ENCODE assay signal across 1 cellular context in the genomic region with DNA sequence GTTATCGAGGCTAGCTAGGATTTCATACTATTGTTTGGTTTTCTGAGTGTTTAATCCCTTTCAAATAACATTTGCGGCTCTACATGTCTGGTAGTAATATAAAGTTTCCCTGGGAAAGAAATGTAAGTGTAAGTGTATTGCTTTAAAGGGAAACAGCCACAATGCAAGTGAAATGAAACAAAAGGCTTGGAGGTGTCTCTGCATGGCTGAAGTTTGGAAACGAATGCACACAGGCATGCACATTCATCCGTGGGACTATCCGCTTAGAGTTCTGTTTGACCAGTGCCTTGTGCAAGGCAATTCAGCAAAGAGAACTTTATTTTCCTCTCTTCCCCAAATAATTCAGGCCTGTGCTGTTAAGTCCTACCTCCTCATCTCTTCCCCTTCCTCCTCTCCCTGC.
TF ChIP-seq lines count a peak whose summit lies in the region.

No MANE protein-coding gene starts in this region.

TF ChIP-seq in GM23338, 12 proteins besides CTCF, POLR2A, EP300 and RAD21 (continued from another document):
- TF ChIP-seq, protein P1, sequence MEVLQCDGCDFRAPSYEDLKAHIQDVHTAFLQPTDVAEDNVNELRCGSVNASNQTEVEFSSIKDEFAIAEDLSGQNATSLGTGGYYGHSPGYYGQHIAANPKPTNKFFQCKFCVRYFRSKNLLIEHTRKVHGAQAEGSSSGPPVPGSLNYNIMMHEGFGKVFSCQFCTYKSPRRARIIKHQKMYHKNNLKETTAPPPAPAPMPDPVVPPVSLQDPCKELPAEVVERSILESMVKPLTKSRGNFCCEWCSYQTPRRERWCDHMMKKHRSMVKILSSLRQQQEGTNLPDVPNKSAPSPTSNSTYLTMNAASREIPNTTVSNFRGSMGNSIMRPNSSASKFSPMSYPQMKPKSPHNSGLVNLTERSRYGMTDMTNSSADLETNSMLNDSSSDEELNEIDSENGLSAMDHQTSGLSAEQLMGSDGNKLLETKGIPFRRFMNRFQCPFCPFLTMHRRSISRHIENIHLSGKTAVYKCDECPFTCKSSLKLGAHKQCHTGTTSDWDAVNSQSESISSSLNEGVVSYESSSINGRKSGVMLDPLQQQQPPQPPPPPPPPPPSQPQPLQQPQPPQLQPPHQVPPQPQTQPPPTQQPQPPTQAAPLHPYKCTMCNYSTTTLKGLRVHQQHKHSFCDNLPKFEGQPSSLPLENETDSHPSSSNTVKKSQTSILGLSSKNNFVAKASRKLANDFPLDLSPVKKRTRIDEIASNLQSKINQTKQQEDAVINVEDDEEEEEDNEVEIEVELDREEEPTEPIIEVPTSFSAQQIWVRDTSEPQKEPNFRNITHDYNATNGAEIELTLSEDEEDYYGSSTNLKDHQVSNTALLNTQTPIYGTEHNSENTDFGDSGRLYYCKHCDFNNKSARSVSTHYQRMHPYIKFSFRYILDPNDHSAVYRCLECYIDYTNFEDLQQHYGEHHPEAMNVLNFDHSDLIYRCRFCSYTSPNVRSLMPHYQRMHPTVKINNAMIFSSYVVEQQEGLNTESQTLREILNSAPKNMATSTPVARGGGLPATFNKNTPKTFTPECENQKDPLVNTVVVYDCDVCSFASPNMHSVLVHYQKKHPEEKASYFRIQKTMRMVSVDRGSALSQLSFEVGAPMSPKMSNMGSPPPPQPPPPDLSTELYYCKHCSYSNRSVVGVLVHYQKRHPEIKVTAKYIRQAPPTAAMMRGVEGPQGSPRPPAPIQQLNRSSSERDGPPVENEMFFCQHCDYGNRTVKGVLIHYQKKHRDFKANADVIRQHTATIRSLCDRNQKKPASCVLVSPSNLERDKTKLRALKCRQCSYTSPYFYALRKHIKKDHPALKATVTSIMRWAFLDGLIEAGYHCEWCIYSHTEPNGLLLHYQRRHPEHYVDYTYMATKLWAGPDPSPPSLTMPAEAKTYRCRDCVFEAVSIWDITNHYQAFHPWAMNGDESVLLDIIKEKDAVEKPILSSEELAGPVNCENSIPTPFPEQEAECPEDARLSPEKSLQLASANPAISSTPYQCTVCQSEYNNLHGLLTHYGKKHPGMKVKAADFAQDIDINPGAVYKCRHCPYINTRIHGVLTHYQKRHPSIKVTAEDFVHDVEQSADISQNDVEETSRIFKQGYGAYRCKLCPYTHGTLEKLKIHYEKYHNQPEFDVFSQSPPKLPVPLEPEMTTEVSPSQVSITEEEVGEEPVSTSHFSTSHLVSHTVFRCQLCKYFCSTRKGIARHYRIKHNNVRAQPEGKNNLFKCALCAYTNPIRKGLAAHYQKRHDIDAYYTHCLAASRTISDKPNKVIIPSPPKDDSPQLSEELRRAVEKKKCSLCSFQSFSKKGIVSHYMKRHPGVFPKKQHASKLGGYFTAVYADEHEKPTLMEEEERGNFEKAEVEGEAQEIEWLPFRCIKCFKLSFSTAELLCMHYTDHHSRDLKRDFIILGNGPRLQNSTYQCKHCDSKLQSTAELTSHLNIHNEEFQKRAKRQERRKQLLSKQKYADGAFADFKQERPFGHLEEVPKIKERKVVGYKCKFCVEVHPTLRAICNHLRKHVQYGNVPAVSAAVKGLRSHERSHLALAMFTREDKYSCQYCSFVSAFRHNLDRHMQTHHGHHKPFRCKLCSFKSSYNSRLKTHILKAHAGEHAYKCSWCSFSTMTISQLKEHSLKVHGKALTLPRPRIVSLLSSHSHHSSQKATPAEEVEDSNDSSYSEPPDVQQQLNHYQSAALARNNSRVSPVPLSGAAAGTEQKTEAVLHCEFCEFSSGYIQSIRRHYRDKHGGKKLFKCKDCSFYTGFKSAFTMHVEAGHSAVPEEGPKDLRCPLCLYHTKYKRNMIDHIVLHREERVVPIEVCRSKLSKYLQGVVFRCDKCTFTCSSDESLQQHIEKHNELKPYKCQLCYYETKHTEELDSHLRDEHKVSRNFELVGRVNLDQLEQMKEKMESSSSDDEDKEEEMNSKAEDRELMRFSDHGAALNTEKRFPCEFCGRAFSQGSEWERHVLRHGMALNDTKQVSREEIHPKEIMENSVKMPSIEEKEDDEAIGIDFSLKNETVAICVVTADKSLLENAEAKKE (CRISPR knock-in tag; IDR thresholded peaks at IDR 0.05): no peak
- TF ChIP-seq ZNF331 (CRISPR knock-in tag; IDR thresholded peaks at IDR 0.05; ENCODE audit: low read depth): no peak
- TF ChIP-seq, protein P2, sequence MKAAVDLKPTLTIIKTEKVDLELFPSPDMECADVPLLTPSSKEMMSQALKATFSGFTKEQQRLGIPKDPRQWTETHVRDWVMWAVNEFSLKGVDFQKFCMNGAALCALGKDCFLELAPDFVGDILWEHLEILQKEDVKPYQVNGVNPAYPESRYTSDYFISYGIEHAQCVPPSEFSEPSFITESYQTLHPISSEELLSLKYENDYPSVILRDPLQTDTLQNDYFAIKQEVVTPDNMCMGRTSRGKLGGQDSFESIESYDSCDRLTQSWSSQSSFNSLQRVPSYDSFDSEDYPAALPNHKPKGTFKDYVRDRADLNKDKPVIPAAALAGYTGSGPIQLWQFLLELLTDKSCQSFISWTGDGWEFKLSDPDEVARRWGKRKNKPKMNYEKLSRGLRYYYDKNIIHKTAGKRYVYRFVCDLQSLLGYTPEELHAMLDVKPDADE (IDR thresholded peaks at IDR 0.05): no peak
- TF ChIP-seq JUNB (IDR thresholded peaks at IDR 0.05; ENCODE audit: unreplicated experiment): no peak
- no peak for TF ChIP-seq EZH2phosphoT487 (IDR thresholded peaks at IDR 0.05; ENCODE audit: unreplicated experiment)
TF ChIP-seq in GM23338: peak in this region for 0.
